In genomic region chr12:106994579-106995220, GRCh38 we compare ENCODE assay signal across 18 cellular contexts. TPM values are rescaled to one million over a fixed set of nuclear protein-coding genes. Genes with fewer than 3 reads are reported as not detected.
A peak's percentile ranks its signal among the peaks of the same experiment; 100 is the strongest.
DNase-seq lines count a peak whose midpoint lies in the region; ATAC-seq, FAIRE-seq and TF ChIP-seq lines count a peak whose summit lies in the region.
"Had no signal": no experiment of that assay in that cellular context is flagged by ENCODE, and none has a peak within 500 bp of the region (broad histone marks: within the 10 kb centered on the region; RNA-seq: fewer than 3 reads in every experiment).

No MANE protein-coding gene starts in this region.

- in situ Hi-C loops in GM23248 (cut with MboI), result no loop called here
- in situ Hi-C loops in K562 (cut with MboI), result no loop called here

- no peaks in the 10 kb centered on the region for H3K27me3 Mint-ChIP-seq in activated T-cell treated with anti-CD3 and anti-CD28 coated beads, Interleukin-2, amount 50 U/mL, for 72 hours (ENCODE audit: low read depth)
- H3K27me3 Mint-ChIP-seq: CD4-positive, alpha-beta memory T cell had no signal

- no peak for TF ChIP-seq RAD21 in K562 (CRISPR knock-in tag; conservative IDR thresholded peaks at IDR 0.05 in 1 of 2, IDR thresholded peaks at IDR 0.05 in 1 of 2)

- H4K20me1 ChIP-seq in GM23248 (ENCODE audit: insufficient read depth) (no peaks in the 10 kb centered on the region), K562 (replicated peaks; ENCODE audit: control insufficient read depth, insufficient read depth, low read length) (no peaks in the 10 kb centered on the region)

- TF ChIP-seq EP300 in K562 (IDR thresholded peaks at IDR 0.05; ENCODE audit: low read length), result no peak

- TF ChIP-seq CTCF in K562 (IDR thresholded peaks at IDR 0.05 in 2 of 3, conservative IDR thresholded peaks at IDR 0.05 in 1 of 3; ENCODE audit: insufficient read depth in 2 of 3, low read depth in 1 of 3, low read length in 3 of 3), result no peak

- H3K79me2 ChIP-seq in GM23248 (ENCODE audit: insufficient read depth) (no peaks in the 10 kb centered on the region), K562 (ENCODE audit: control insufficient read depth, insufficient read depth, low read length) (no peaks in the 10 kb centered on the region)

- no peak overlapping the region for H3K4me3 Mint-ChIP-seq in activated T-cell treated with anti-CD3 and anti-CD28 coated beads, Interleukin-2, amount 50 U/mL, for 72 hours
- H3K4me3 Mint-ChIP-seq: CD4-positive, alpha-beta memory T cell; nephron progenitor cell; T-helper 1 cell treated with Interleukin-12 subunit alpha and Interleukin-12 subunit beta and Interleukin-4 antibody, amounts not matched to agents 30 μg/mL and 1 μg/mL, for 36 hours had no signal

- CTCF ChIA-PET in K562 (lab: Yijun Ruan, JAX; ENCODE audit: low intra/inter-chr PET ratio), result no interaction called here

- FAIRE-seq in K562 (lab: Jason Lieb, UNC), result no peak
- FAIRE-seq: H54, HTR-8/SVneo had no signal

- no peaks in the 10 kb centered on the region for H3K9me3 ChIP-seq in GM23248 (ENCODE audit: low read depth)
- H3K9me3 ChIP-seq in K562 (replicated peaks; ENCODE audit: control insufficient read depth, insufficient read depth, low read depth, low read length), result no peaks in the 10 kb centered on the region
- H3K9me3 ChIP-seq: right atrium auricular region, thoracic aorta had no signal

- H3K27ac Mint-ChIP-seq in activated T-cell treated with anti-CD3 and anti-CD28 coated beads, Interleukin-2, amount 50 U/mL, for 72 hours, result no peak overlapping the region
- H3K27ac Mint-ChIP-seq: nephron progenitor cell; T-helper 1 cell treated with Interleukin-12 subunit alpha and Interleukin-12 subunit beta and Interleukin-4 antibody, amounts not matched to agents 30 μg/mL and 1 μg/mL, for 36 hours had no signal

- intact Hi-C loops in K562 (cut with micrococcal nuclease), result no loop called here

- H3K27ac ChIP-seq in GM23248 (peak overlapping the region; percentile 44), K562 (ENCODE audit: extremely low read depth, low read depth, low read length) (no peak overlapping the region)
- H3K27ac ChIP-seq: right atrium auricular region, thoracic aorta had no signal

- H3F3A ChIP-seq in GM23248 (ENCODE audit: insufficient read depth), result peaks cover 2% of the 10 kb centered on the region; the same call in 1 of the 2 replicates

- H3K9ac ChIP-seq in GM23248, result peak overlapping the region; percentile 19; the same call in 1 of the 2 replicates
- H3K9ac ChIP-seq in K562 (ENCODE audit: insufficient read depth in 1 of 2, low read depth in 2 of 2, low read length in 2 of 2), result no peak overlapping the region

- TF ChIP-seq POLR2A in K562 (conservative IDR thresholded peaks at IDR 0.05), result no peak

- peak overlapping the region; percentile 59 for H3K4me2 ChIP-seq in GM23248 (ENCODE audit: unreplicated experiment)
- H3K4me2 ChIP-seq in K562 (ENCODE audit: insufficient read depth, low read length), result no peak overlapping the region

- POLR2A ChIA-PET in K562 (lab: Yijun Ruan, JAX), result interaction anchor here (1.0 kb wide), 1 partner anchor 13 kb away, joined by 3 read pairs; no protein-coding TSS in a partner anchor

- H3K4me3 ChIP-seq in GM23248 (no peak overlapping the region), K562 (no peak overlapping the region)
- H3K4me3 ChIP-seq: right atrium auricular region, thoracic aorta had no signal

- peaks cover 1 to 15% of the 10 kb centered on the region in 2 donors for H3K36me3 Mint-ChIP-seq in activated T-cell treated with anti-CD3 and anti-CD28 coated beads, Interleukin-2, amount 50 U/mL, for 72 hours (ENCODE audit: insufficient read depth in 2 of 2)

- no peaks in the 10 kb centered on the region for H3K9me2 ChIP-seq in GM23248 (ENCODE audit: insufficient read depth)

- H2AFZ ChIP-seq in GM23248, result peak overlapping the region; percentile 67
- H2AFZ ChIP-seq in K562 (ENCODE audit: low read depth, low read length), result no peak overlapping the region

- H3K4me1 Mint-ChIP-seq in activated T-cell treated with anti-CD3 and anti-CD28 coated beads, Interleukin-2, amount 50 U/mL, for 72 hours (ENCODE audit: low read depth), result no peaks in the 10 kb centered on the region
- H3K4me1 Mint-ChIP-seq: CD4-positive, alpha-beta memory T cell; nephron progenitor cell had no signal

- H3K36me3 ChIP-seq in GM23248 (ENCODE audit: low read depth) (peaks cover 3% of the 10 kb centered on the region; the same call in 1 of the 2 replicates), K562 (ENCODE audit: control insufficient read depth, insufficient read depth, low read length) (peaks cover 25% of the 10 kb centered on the region; the same call in 2 of the 3 replicates)
- H3K36me3 ChIP-seq: thoracic aorta had no signal

- peak; percentile 65 for DNase-seq in GM23248
- no peak for DNase-seq in K562 (ENCODE audit: extremely low read depth in 1 of 4, low spot score in 3 of 4)
- peak; percentile 13 for DNase-seq in kidney tubule cell (ENCODE audit: low spot score)
- peak; percentile 13 for DNase-seq in stromal cell of bone marrow (ENCODE audit: low read depth)
- DNase-seq in activated T-cell treated with anti-CD3 and anti-CD28 coated beads, Interleukin-2, amount 50 U/mL, for 72 hours, result no peak
- DNase-seq in islet precursor cell, result no peak
- no peak for DNase-seq in DMS53 (lab: John Stamatoyannopoulos, UW)
- DNase-seq: activated CD4-positive, CD25-positive, alpha-beta regulatory T cell; CD4-positive, alpha-beta memory T cell; mammary epithelial cell; nephron progenitor cell; stimulated activated CD4-positive, alpha-beta T cell treated with anti-CD3 and anti-CD28 coated beads, Interleukin-1b, Interleukin-23, amount 100 ng/mL, for 48 hours had no signal

- no peaks in the 10 kb centered on the region for H3K9me1 ChIP-seq in K562 (ENCODE audit: control insufficient read depth, insufficient read depth, low read length)

- peaks cover 10% of the 10 kb centered on the region for H3K4me1 ChIP-seq in GM23248 (ENCODE audit: insufficient read depth)
- H3K4me1 ChIP-seq in K562 (replicated peaks in 1 of 2; ENCODE audit: control insufficient read depth in 2 of 2, insufficient read depth in 2 of 2, low read length in 2 of 2), result no peaks in the 10 kb centered on the region
- H3K4me1 ChIP-seq: right atrium auricular region had no signal

- ATAC-seq in K562 (peak; percentile 66; the same call in 2 of the 3 replicates), HG02678 (IDR thresholded peaks at IDR 0.05; ENCODE audit: unreplicated experiment) (no peak)
- ATAC-seq in activated T-cell treated with anti-CD3 and anti-CD28 coated beads, Interleukin-2, amount 50 U/mL, for 72 hours (replicated peaks in 1 of 2), result no peak

- BruUV-seq in K562 (replicated peaks; lab: Mats Ljungman, UMichigan), result no TSS peak

- H3K27me3 ChIP-seq in GM23248 (replicated peaks; ENCODE audit: insufficient read depth) (no peaks in the 10 kb centered on the region), K562 (ENCODE audit: control insufficient read depth in 2 of 2, insufficient read depth in 2 of 2, low read length in 2 of 2) (no peaks in the 10 kb centered on the region)
- H3K27me3 ChIP-seq: right atrium auricular region had no signal

- no peaks in the 10 kb centered on the region for H3K9me3 Mint-ChIP-seq in activated T-cell treated with anti-CD3 and anti-CD28 coated beads, Interleukin-2, amount 50 U/mL, for 72 hours
- H3K9me3 Mint-ChIP-seq: CD4-positive, alpha-beta memory T cell; nephron progenitor cell; T-helper 1 cell treated with Interleukin-12 subunit alpha and Interleukin-12 subunit beta and Interleukin-4 antibody, amounts not matched to agents 30 μg/mL and 1 μg/mL, for 36 hours had no signal

- WGBS in GM23248 (ENCODE audit: low coverage in 1 of 2, low lambda C conversion rate in 2 of 2, missing lambda C conversion rate in 2 of 2), 2 experiments, result 24 to 27% methylated on average over 2 of the region's 2 CpGs
- WGBS in K562 (ENCODE audit: insufficient coverage, low coverage, missing lambda C conversion rate), result 11% methylated on average over 2 of the region's 2 CpGs

RNA-seq across cellular contexts. Expression of gene MTERF2, which starts 7.8 kb away (rescaled TPM):
- 4.6 and 6.4 TPM in 2 replicates for total RNA-seq in GM23248 (2014; rRNA removed; shearing (Covaris generic))
- 6.4 and 7.7 TPM in 2 replicates for polyA plus RNA-seq in GM23248 (2016; fragmentation: Nextera tagmentation; extraction: Ambion mirVana)
- total RNA-seq in K562 (2011; cell fraction: chromatin; rRNA removed; ENCODE audit: low replicate concordance), result 17.7 and 36.2 TPM in 2 replicates
- total RNA-seq in K562 (2011; cell fraction: nucleolus; rRNA removed), result 12.2 and 16.4 TPM in 2 replicates
- total RNA-seq in K562 (2011; cell fraction: nucleoplasm; rRNA removed), result 24.3 and 33.8 TPM in 2 replicates
- total RNA-seq in K562 (2014; rRNA removed), result 26.4 and 35.9 TPM in 2 replicates
- total RNA-seq in K562 (2014; rRNA removed; fragmentation: Illumina TruSeq; extraction: Trizol), result 29.6 and 34.7 TPM in 2 replicates
- total RNA-seq in K562 (2015; rRNA removed; fragmentation: Illumina TruSeq; extraction: Trizol), result 34.1 and 37.0 TPM in 2 replicates
- total RNA-seq in K562 (2021), result 30.3 and 33.7 TPM in 2 replicates
- polyA plus RNA-seq in K562 (2011; rRNA removed), result 28.3 and 33.2 TPM in 2 replicates
- 4.7 and 14.0 TPM in 2 replicates for polyA plus RNA-seq in K562 (2011; cell fraction: cytosol; rRNA removed)
- 43.6 and 46.2 TPM in 2 replicates for polyA plus RNA-seq in K562 (2011; cell fraction: nucleus; rRNA removed)
- polyA plus RNA-seq in K562 (2012), result 21.4 and 28.5 TPM in 2 replicates
- 32.5 and 39.5 TPM in 2 replicates for polyA plus RNA-seq in K562 (2014; fragmentation: Illumina TruSeq; extraction: Trizol)
- polyA plus RNA-seq in K562 (2014; fragmentation: Nextera tagmentation; extraction: Ambion mirVana), result 10 to 100 TPM; 10.0 to 11.6 TPM
- polyA plus RNA-seq in K562 (2014; rRNA removed), result 55.3 and 63.2 TPM in 2 replicates
- 14.2 and 15.7 TPM in 2 replicates for polyA minus RNA-seq in K562 (2011; rRNA and poly(A)+ RNA removed)
- polyA minus RNA-seq in K562 (2011; cell fraction: cytosol; rRNA and poly(A)+ RNA removed), result 8.3 TPM in 2 replicates
- 11.4 and 18.4 TPM in 2 replicates for polyA minus RNA-seq in K562 (2011; cell fraction: nucleus; rRNA and poly(A)+ RNA removed)
- 1 to 10 TPM; 6.7 to 7.8 TPM for total RNA-seq in activated T-cell treated with anti-CD3 and anti-CD28 coated beads, Interleukin-2, amount 50 U/mL, for 72 hours

RNA-seq across cellular contexts. Expression of gene TMEM263, which starts 39.0 kb away (rescaled TPM):
- total RNA-seq in GM23248 (2014; rRNA removed; shearing (Covaris generic)), result 132 and 147 TPM in 2 replicates
- 136 and 139 TPM in 2 replicates for polyA plus RNA-seq in GM23248 (2016; fragmentation: Nextera tagmentation; extraction: Ambion mirVana)
- 16.9 and 65.5 TPM in 2 replicates for total RNA-seq in K562 (2011; cell fraction: chromatin; rRNA removed; ENCODE audit: low replicate concordance)
- 8.3 and 13.7 TPM in 2 replicates for total RNA-seq in K562 (2011; cell fraction: nucleolus; rRNA removed)
- 27.2 and 42.5 TPM in 2 replicates for total RNA-seq in K562 (2011; cell fraction: nucleoplasm; rRNA removed)
- total RNA-seq in K562 (2014; rRNA removed), result 14.8 and 18.7 TPM in 2 replicates
- total RNA-seq in K562 (2014; rRNA removed; fragmentation: Illumina TruSeq; extraction: Trizol), result 31.6 and 35.0 TPM in 2 replicates
- 24.1 and 26.4 TPM in 2 replicates for total RNA-seq in K562 (2015; rRNA removed; fragmentation: Illumina TruSeq; extraction: Trizol)
- 26.7 and 27.4 TPM in 2 replicates for total RNA-seq in K562 (2021)
- polyA plus RNA-seq in K562 (2011; rRNA removed), result 36.7 and 37.8 TPM in 2 replicates
- polyA plus RNA-seq in K562 (2011; cell fraction: cytosol; rRNA removed), result 11.5 and 19.9 TPM in 2 replicates
- polyA plus RNA-seq in K562 (2011; cell fraction: nucleus; rRNA removed), result 12.5 and 19.9 TPM in 2 replicates
- 21.6 and 24.9 TPM in 2 replicates for polyA plus RNA-seq in K562 (2012)
- 22.3 and 24.4 TPM in 2 replicates for polyA plus RNA-seq in K562 (2014; fragmentation: Illumina TruSeq; extraction: Trizol)
- 10 to 100 TPM; 14.8 to 17.8 TPM for polyA plus RNA-seq in K562 (2014; fragmentation: Nextera tagmentation; extraction: Ambion mirVana)
- polyA plus RNA-seq in K562 (2014; rRNA removed), result 12.6 and 13.7 TPM in 2 replicates
- polyA minus RNA-seq in K562 (2011; rRNA and poly(A)+ RNA removed), result 67.2 and 88.0 TPM in 2 replicates
- 27.7 and 36.7 TPM in 2 replicates for polyA minus RNA-seq in K562 (2011; cell fraction: cytosol; rRNA and poly(A)+ RNA removed)
- 11.0 and 29.5 TPM in 2 replicates for polyA minus RNA-seq in K562 (2011; cell fraction: nucleus; rRNA and poly(A)+ RNA removed)
- total RNA-seq in activated T-cell treated with anti-CD3 and anti-CD28 coated beads, Interleukin-2, amount 50 U/mL, for 72 hours, result 10 to 100 TPM; 39.7 to 41.3 TPM

Comparison
In these comparisons a context has a peak if more than half of its experiments do, and no peak if none do; other contexts are left out.
1. DNase-seq: peak in GM23248 (single experiment), kidney tubule cell (single experiment) and stromal cell of bone marrow (single experiment); none in K562 (0 of 4), activated T-cell treated with anti-CD3 and anti-CD28 coated beads, Interleukin-2, amount 50 U/mL, for 72 hours (0 of 2), islet precursor cell (single experiment) and DMS53 (single experiment).